ENCODE assay signal across 9 cellular contexts in the genomic region with DNA sequence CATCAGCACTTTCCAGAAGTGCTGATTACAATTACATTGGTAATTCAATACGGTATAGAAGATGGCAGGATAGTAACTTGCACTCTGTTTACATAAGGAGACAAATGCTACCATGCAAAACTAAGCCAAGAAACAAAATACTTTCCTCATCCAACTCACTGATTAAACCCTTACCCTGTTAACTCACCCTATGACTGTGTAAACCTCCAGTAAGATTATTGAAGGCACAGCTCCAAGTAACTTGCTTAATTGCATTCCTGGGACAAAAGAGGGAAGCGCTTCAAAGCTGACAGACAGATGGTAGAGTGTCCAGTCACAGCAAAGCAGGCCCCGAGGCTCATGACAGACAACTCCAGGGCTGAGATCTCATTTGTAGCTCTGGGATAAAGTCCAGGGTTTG. TPM values are rescaled to one million over a fixed set of nuclear protein-coding genes. Genes with fewer than 3 reads are reported as not detected.
A peak's percentile ranks its signal among the peaks of the same experiment; 100 is the strongest.
DNase-seq lines count a peak whose midpoint lies in the region; ATAC-seq and TF ChIP-seq lines count a peak whose summit lies in the region.
"Had no signal": no experiment of that assay in that cellular context is flagged by ENCODE, and none has a peak within 500 bp of the region (broad histone marks: within the 10 kb centered on the region; RNA-seq: fewer than 3 reads in every experiment).

No MANE protein-coding gene starts in this region.

- ATAC-seq in body of pancreas = peak; percentile 38
- ATAC-seq in left lung = peak; percentile 82
- ATAC-seq in HG02885 (IDR thresholded peaks at IDR 0.05; ENCODE audit: poor library complexity, unreplicated experiment) = no peak

- 9 to 20% methylated on average over 3 of the region's 3 CpGs for WGBS in body of pancreas, 2 donors

- H3K36me3 ChIP-seq in MG63 = no peaks in the 10 kb centered on the region
- no peaks in the 10 kb centered on the region for H3K36me3 ChIP-seq in body of pancreas (replicated peaks in 1 of 2; ENCODE audit: insufficient read depth in 1 of 2, low read depth in 2 of 2)
- no peaks in the 10 kb centered on the region for H3K36me3 ChIP-seq in left lung

- H3K4me3 ChIP-seq in AG04450 (ENCODE audit: low read depth, low read length) = no peak overlapping the region
- no peak overlapping the region for H3K4me3 ChIP-seq in MG63
- no peak overlapping the region for H3K4me3 ChIP-seq in body of pancreas
- no peak overlapping the region for H3K4me3 ChIP-seq in left lung

- CTCF ChIA-PET in AG04450 (lab: Charles Lee) = no interaction called here

- no peak for TF ChIP-seq POLR2A in body of pancreas (IDR thresholded peaks at IDR 0.05)

- POLR2A ChIA-PET in AG04450 (lab: Yijun Ruan, JAX) = interaction anchor here (0.5 kb wide), 1 partner anchor 994 kb away, joined by 3 read pairs; no protein-coding TSS in a partner anchor

- DNase-seq in AG04450 (ENCODE audit: low read depth, low spot score) = no peak
- peak; percentile 61 for DNase-seq in MG63
- DNase-seq in body of pancreas = no peak
- no peak for DNase-seq in left lung
- DNase-seq in NCI-H345 (lab: John Stamatoyannopoulos, UW) = no peak
- no peak for DNase-seq in GM13976 (ENCODE audit: low spot score)
- no peak for DNase-seq in stimulated activated CD4-positive, alpha-beta T cell treated with anti-CD3 and anti-CD28 coated beads, Interleukin-2, amount 100 ng/mL, for 24 hours
- DNase-seq: naive B cell had no signal

- H3K27me3 ChIP-seq in AG04450 (ENCODE audit: control insufficient read depth, insufficient read depth, low read length) = peaks cover 2% of the 10 kb centered on the region
- H3K27me3 ChIP-seq in MG63 = no peaks in the 10 kb centered on the region
- H3K27me3 ChIP-seq in body of pancreas = no peaks in the 10 kb centered on the region
- no peaks in the 10 kb centered on the region for H3K27me3 ChIP-seq in left lung

- H3K27ac ChIP-seq in AG04450 (ENCODE audit: low read depth, low read length) = peak overlapping the region; percentile 53
- H3K27ac ChIP-seq in body of pancreas = no peak overlapping the region
- no peak overlapping the region for H3K27ac ChIP-seq in left lung

- intact Hi-C loops in body of pancreas (cut with DNase I) = no loop called here
- intact Hi-C loops in left lung (cut with DNase I) = no loop called here

- no peak for TF ChIP-seq CTCF in AG04450 (IDR thresholded peaks at IDR 0.05; ENCODE audit: low read depth, low read length)
- no peak for TF ChIP-seq CTCF in body of pancreas (IDR thresholded peaks at IDR 0.05)
- no peak for TF ChIP-seq CTCF in left lung (IDR thresholded peaks at IDR 0.05)
- no peak for TF ChIP-seq CTCF in GM13976 (IDR thresholded peaks at IDR 0.05; ENCODE audit: borderline replicate concordance, control extremely low read depth, extremely low read depth, insufficient read depth, missing control alignments)

- H3K9me3 ChIP-seq in AG04450 (ENCODE audit: control insufficient read depth, insufficient read depth, low read length) (no peaks in the 10 kb centered on the region), MG63 (no peaks in the 10 kb centered on the region), body of pancreas (no peaks in the 10 kb centered on the region), left lung (no peaks in the 10 kb centered on the region)

- H3K4me1 ChIP-seq in body of pancreas = peaks cover 17% of the 10 kb centered on the region
- H3K4me1 ChIP-seq in left lung = peaks cover 0 to 5% of the 10 kb centered on the region in 2 donors

- in situ Hi-C loops in GM13976 (cut with MboI; ENCODE audit: low sequenced_read_pairs, unreplicated experiment) = no loop called here

RNA-seq across cellular contexts. Expression of a gene that starts 6.9 kb away (rescaled TPM):
- 8.8 and 10.2 TPM in 2 replicates for polyA plus RNA-seq in AG04450 (2011; rRNA removed)
- polyA minus RNA-seq in AG04450 (2011; rRNA and poly(A)+ RNA removed) = 9.6 and 14.0 TPM in 2 replicates
- 2.9 and 3.4 TPM in 2 replicates for total RNA-seq in MG63 (2014; rRNA removed; shearing (Covaris generic); ENCODE audit: low replicate concordance)
- total RNA-seq in body of pancreas = 10 to 100 TPM; 13.7 to 55.0 TPM
- total RNA-seq in left lung = 10 to 100 TPM; 17.7 to 23.8 TPM
